Comparison of ENCODE assay signal across 8 cellular contexts in the genomic region with DNA sequence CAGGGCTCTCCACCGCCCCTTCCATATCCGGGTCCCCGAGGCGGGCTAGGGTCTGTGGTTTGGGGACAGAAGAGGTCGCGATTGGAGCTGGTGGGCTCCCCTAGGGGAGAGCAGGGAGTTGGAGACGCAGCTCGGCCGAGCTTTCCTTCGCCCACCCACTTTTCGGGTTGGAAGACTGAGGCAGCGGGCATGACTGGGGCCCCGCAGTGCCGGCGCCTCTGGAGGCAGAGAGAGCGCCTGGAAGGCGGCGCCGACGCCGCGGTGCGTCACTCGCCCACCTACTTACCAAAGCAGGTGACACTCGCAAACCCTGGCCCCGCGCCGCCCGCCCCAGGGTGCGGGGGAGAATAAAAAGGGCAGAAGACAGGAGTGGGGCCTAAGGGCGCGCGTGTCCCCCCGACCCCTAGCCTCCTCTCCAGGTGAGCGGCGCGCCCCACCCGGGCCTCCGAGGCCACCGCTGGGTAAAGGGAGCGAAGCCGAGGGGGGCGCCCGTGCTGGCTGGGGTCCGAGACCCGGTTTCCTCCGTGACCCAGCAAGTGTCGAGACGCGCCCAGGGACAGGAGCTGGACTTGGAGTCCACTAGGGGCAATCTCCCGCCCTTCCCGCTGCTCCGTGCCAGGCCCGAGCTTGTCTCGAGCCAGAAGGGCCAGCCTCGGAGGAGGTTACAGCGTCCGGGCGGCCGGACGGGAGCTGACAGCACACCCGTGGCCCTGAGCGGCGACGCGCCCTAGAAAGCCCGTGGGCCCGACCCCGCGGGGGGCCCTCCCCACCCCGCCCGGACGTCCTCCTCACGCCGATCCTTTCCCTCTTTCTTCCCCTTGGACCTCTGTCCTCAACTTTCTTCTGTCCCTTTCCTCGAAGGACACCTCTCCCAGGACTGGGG. TPM values are rescaled to one million over a fixed set of nuclear protein-coding genes. Genes with fewer than 3 reads are reported as not detected.
DNase-seq lines count a peak whose midpoint lies in the region; ATAC-seq and TF ChIP-seq lines count a peak whose summit lies in the region.

No MANE protein-coding gene starts in this region.

- POLR2A ChIA-PET in activated CD8-positive, alpha-beta T cell treated with anti-CD3 and anti-CD28 coated beads, Interleukin-2, amount 10 ng/mL, durations not matched to agents 7 days and 5 days (lab: Charles Lee) = interaction anchor here (0.6 to 4.3 kb wide), 24 partner anchors 8 to 311 kb away, joined by 3 to 136 read pairs (median 4); a partner anchor contains a TSS

- no peaks in the 10 kb centered on the region for H3K9me3 Mint-ChIP-seq in activated CD8-positive, alpha-beta T cell treated with anti-CD3 and anti-CD28 coated beads, Interleukin-2, amount 10 ng/mL, durations not matched to agents 7 days and 5 days (ENCODE audit: insufficient read depth)
- no peaks in the 10 kb centered on the region for H3K9me3 Mint-ChIP-seq in effector memory CD8-positive, alpha-beta T cell
- peaks cover 0 to 4% (median 0%) of the 10 kb centered on the region in 7 donors for H3K9me3 Mint-ChIP-seq in naive B cell

- peak; percentile 43 for DNase-seq in ELF-1 (ENCODE audit: low read depth, low spot score)
- peak; percentile 76 for DNase-seq in activated CD8-positive, alpha-beta T cell treated with anti-CD3 and anti-CD28 coated beads, Interleukin-2, amount 10 ng/mL, durations not matched to agents 7 days and 5 days
- DNase-seq in effector memory CD8-positive, alpha-beta T cell = peak; percentile 50 to 61 (median 57)
- DNase-seq in naive B cell = peak; percentile 60
- DNase-seq in stimulated activated naive CD4-positive, alpha-beta T cell (lab: John Stamatoyannopoulos, UW) = peak; percentile 51 to 71 (median 66)
- no peak for DNase-seq in midbrain (lab: John Stamatoyannopoulos, UW)

- peak overlapping the region; percentile 92 for H3K27ac Mint-ChIP-seq in activated CD8-positive, alpha-beta T cell treated with anti-CD3 and anti-CD28 coated beads, Interleukin-2, amount 10 ng/mL, durations not matched to agents 7 days and 5 days
- H3K27ac Mint-ChIP-seq in effector memory CD8-positive, alpha-beta T cell = peak overlapping the region; percentile 75
- peak overlapping the region in 3 of 6 donors; percentile 47 to 90 (median 78) for H3K27ac Mint-ChIP-seq in naive B cell

- peaks cover 29% of the 10 kb centered on the region for H3K4me1 Mint-ChIP-seq in activated CD8-positive, alpha-beta T cell treated with anti-CD3 and anti-CD28 coated beads, Interleukin-2, amount 10 ng/mL, durations not matched to agents 7 days and 5 days (ENCODE audit: low read depth)
- H3K4me1 Mint-ChIP-seq in effector memory CD8-positive, alpha-beta T cell (ENCODE audit: low read depth in 2 of 2) = peaks cover 7 to 8% of the 10 kb centered on the region in 2 donors
- H3K4me1 Mint-ChIP-seq in naive B cell = peaks cover 11 to 15% (median 13%) of the 10 kb centered on the region in 3 donors

- H3K36me3 Mint-ChIP-seq in activated CD8-positive, alpha-beta T cell treated with anti-CD3 and anti-CD28 coated beads, Interleukin-2, amount 10 ng/mL, durations not matched to agents 7 days and 5 days (ENCODE audit: low read depth) = peaks cover 4% of the 10 kb centered on the region
- H3K36me3 Mint-ChIP-seq in effector memory CD8-positive, alpha-beta T cell (ENCODE audit: insufficient read depth) = peaks cover 6% of the 10 kb centered on the region
- no peaks in the 10 kb centered on the region for H3K36me3 Mint-ChIP-seq in naive B cell

- peak overlapping the region; percentile 89 for H3K4me3 Mint-ChIP-seq in activated CD8-positive, alpha-beta T cell treated with anti-CD3 and anti-CD28 coated beads, Interleukin-2, amount 10 ng/mL, durations not matched to agents 7 days and 5 days
- peak overlapping the region; percentile 83 to 85 for H3K4me3 Mint-ChIP-seq in effector memory CD8-positive, alpha-beta T cell
- H3K4me3 Mint-ChIP-seq in naive B cell = peak overlapping the region; percentile 64 to 93 (median 86)

- peak; percentile 30 for ATAC-seq in GM21619 (IDR thresholded peaks at IDR 0.05; ENCODE audit: unreplicated experiment)
- peak; percentile 52 for ATAC-seq in activated CD8-positive, alpha-beta T cell treated with anti-CD3 and anti-CD28 coated beads, Interleukin-2, amount 10 ng/mL, durations not matched to agents 7 days and 5 days
- ATAC-seq in effector memory CD8-positive, alpha-beta T cell (replicated peaks) = peak; percentile 71
- ATAC-seq in naive B cell (ENCODE audit: low read depth in 2 of 2) = peak; percentile 64 to 66

- peak; percentile 25; the same call in 1 of the 2 replicates for TF ChIP-seq EP300 in Ishikawa (IDR thresholded peaks at IDR 0.05; ENCODE audit: borderline replicate concordance)

- TF ChIP-seq RAD21 in Ishikawa (IDR thresholded peaks at IDR 0.05; ENCODE audit: low read depth) = no peak

- peaks cover 6% of the 10 kb centered on the region for H3K27me3 Mint-ChIP-seq in activated CD8-positive, alpha-beta T cell treated with anti-CD3 and anti-CD28 coated beads, Interleukin-2, amount 10 ng/mL, durations not matched to agents 7 days and 5 days (ENCODE audit: low read depth)
- H3K27me3 Mint-ChIP-seq in effector memory CD8-positive, alpha-beta T cell = peaks cover 5 to 7% of the 10 kb centered on the region in 2 donors
- peaks cover 15 to 27% (median 16%) of the 10 kb centered on the region in 3 donors for H3K27me3 Mint-ChIP-seq in naive B cell

- CTCF ChIA-PET in activated CD8-positive, alpha-beta T cell treated with anti-CD3 and anti-CD28 coated beads, Interleukin-2, amount 10 ng/mL, durations not matched to agents 7 days and 5 days (lab: Charles Lee) = interaction anchor here (0.8 to 4.8 kb wide), 36 partner anchors 8 to 311 kb away, joined by 3 to 93 read pairs (median 6); a partner anchor contains a TSS

TF ChIP-seq in Ishikawa, 13 proteins besides CTCF, POLR2A, EP300 and RAD21:
- TF ChIP-seq, protein P1, sequence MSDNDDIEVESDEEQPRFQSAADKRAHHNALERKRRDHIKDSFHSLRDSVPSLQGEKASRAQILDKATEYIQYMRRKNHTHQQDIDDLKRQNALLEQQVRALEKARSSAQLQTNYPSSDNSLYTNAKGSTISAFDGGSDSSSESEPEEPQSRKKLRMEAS (IDR thresholded peaks at IDR 0.05) = peak; percentile 50; the same call in 1 of the 2 replicates
- peak; percentile 42 for TF ChIP-seq ZBTB7A (IDR thresholded peaks at IDR 0.05; ENCODE audit: low read depth)
- TF ChIP-seq TEAD4 (IDR thresholded peaks at IDR 0.05) = no peak
- TF ChIP-seq, protein P2, sequence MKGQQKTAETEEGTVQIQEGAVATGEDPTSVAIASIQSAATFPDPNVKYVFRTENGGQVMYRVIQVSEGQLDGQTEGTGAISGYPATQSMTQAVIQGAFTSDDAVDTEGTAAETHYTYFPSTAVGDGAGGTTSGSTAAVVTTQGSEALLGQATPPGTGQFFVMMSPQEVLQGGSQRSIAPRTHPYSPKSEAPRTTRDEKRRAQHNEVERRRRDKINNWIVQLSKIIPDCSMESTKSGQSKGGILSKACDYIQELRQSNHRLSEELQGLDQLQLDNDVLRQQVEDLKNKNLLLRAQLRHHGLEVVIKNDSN (IDR thresholded peaks at IDR 0.05) = 0 out of 2 replicates have a peak, but pooled peaks have one; percentile 12
- no peak for TF ChIP-seq NFIC (IDR thresholded peaks at IDR 0.05)
- no peak for TF ChIP-seq YY1 (IDR thresholded peaks at IDR 0.05; ENCODE audit: low read depth)
- no peak for TF ChIP-seq TCF12 (IDR thresholded peaks at IDR 0.05; ENCODE audit: low read depth)
- no peak for TF ChIP-seq CEBPB (IDR thresholded peaks at IDR 0.05)
- TF ChIP-seq, protein P3, sequence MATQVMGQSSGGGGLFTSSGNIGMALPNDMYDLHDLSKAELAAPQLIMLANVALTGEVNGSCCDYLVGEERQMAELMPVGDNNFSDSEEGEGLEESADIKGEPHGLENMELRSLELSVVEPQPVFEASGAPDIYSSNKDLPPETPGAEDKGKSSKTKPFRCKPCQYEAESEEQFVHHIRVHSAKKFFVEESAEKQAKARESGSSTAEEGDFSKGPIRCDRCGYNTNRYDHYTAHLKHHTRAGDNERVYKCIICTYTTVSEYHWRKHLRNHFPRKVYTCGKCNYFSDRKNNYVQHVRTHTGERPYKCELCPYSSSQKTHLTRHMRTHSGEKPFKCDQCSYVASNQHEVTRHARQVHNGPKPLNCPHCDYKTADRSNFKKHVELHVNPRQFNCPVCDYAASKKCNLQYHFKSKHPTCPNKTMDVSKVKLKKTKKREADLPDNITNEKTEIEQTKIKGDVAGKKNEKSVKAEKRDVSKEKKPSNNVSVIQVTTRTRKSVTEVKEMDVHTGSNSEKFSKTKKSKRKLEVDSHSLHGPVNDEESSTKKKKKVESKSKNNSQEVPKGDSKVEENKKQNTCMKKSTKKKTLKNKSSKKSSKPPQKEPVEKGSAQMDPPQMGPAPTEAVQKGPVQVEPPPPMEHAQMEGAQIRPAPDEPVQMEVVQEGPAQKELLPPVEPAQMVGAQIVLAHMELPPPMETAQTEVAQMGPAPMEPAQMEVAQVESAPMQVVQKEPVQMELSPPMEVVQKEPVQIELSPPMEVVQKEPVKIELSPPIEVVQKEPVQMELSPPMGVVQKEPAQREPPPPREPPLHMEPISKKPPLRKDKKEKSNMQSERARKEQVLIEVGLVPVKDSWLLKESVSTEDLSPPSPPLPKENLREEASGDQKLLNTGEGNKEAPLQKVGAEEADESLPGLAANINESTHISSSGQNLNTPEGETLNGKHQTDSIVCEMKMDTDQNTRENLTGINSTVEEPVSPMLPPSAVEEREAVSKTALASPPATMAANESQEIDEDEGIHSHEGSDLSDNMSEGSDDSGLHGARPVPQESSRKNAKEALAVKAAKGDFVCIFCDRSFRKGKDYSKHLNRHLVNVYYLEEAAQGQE (IDR thresholded peaks at IDR 0.05; ENCODE audit: low read depth) = no peak
- no peak; the same call in none of the 2 replicates for TF ChIP-seq TAF1 (IDR thresholded peaks at IDR 0.05; ENCODE audit: low read depth)
- TF ChIP-seq CREB1 (IDR thresholded peaks at IDR 0.05; ENCODE audit: low read depth) = no peak

RNA-seq across cellular contexts. Expression of a gene that starts 34.4 kb away (rescaled TPM):
- not detected for total RNA-seq in activated CD8-positive, alpha-beta T cell treated with anti-CD3 and anti-CD28 coated beads, Interleukin-2, amount 10 ng/mL, durations not matched to agents 7 days and 5 days
- polyA plus RNA-seq in naive B cell (ENCODE audit: low read depth in 6 of 6) = not detected
